Comparison of ENCODE assay signal across 11 cellular contexts in genomic region chr2:97267411-97268074, GRCh38.
DNase-seq lines count a peak whose midpoint lies in the region; ATAC-seq and TF ChIP-seq lines count a peak whose summit lies in the region.
"Had no signal": no experiment of that assay in that cellular context is flagged by ENCODE, and none has a peak within 500 bp of the region (broad histone marks: within the 10 kb centered on the region; RNA-seq: fewer than 3 reads in every experiment).

No MANE protein-coding gene starts in this region.

- no peaks in the 10 kb centered on the region for H3K9me2 ChIP-seq in PC-3 (replicated peaks; ENCODE audit: low read length)

- H3K4me1 ChIP-seq in DND-41 (ENCODE audit: insufficient read depth, low read length) (no peaks in the 10 kb centered on the region), PC-3 (ENCODE audit: insufficient read depth, low read length) (no peaks in the 10 kb centered on the region)

- H2AFZ ChIP-seq in DND-41 (ENCODE audit: low read depth, low read length) = no peak overlapping the region
- no peak overlapping the region for H2AFZ ChIP-seq in PC-3 (ENCODE audit: low read length)

- H3K79me2 ChIP-seq in DND-41 (ENCODE audit: insufficient read depth, low read length) = no peaks in the 10 kb centered on the region
- H3K79me2 ChIP-seq in PC-3 (ENCODE audit: low read length) = no peaks in the 10 kb centered on the region

- DNase-seq in DND-41 (peak; percentile 11), PC-3 (peak; percentile 1), fibroblast of gingiva (ENCODE audit: low read depth) (peak; percentile 1), pons (ENCODE audit: low spot score) (peak; percentile 0), NCI-H187 (lab: John Stamatoyannopoulos, UW) (no peak), DMS114 treated with DMSO at 0.1 percent for 48 hours (lab: John Stamatoyannopoulos, UW; ENCODE audit: unreplicated experiment) (no peak)
- no peak for DNase-seq in effector CD8-positive, alpha-beta T cell (lab: John Stamatoyannopoulos, UW)
- DNase-seq: DMS153, kidney glomerular epithelial cell had no signal

- POLR2A ChIA-PET in PC-3 (lab: Charles Lee; ENCODE audit: unreplicated experiment) = no interaction called here

- H3K4me2 ChIP-seq in DND-41 (ENCODE audit: insufficient read depth, low read length) (no peak overlapping the region), PC-3 (ENCODE audit: low read length) (no peak overlapping the region)

- TF ChIP-seq CTCF in DND-41 (IDR thresholded peaks at IDR 0.05; ENCODE audit: borderline replicate concordance, extremely low read depth, low read length, poor library complexity, severe bottlenecking) = no peak
- no peak for TF ChIP-seq CTCF in PC-3 (conservative IDR thresholded peaks at IDR 0.05; ENCODE audit: low read depth, low read length)

- no peak overlapping the region for H3K4me3 ChIP-seq in DND-41 (ENCODE audit: low read depth in 1 of 2, low read length in 2 of 2)
- no peak overlapping the region for H3K4me3 ChIP-seq in PC-3 (ENCODE audit: low read length)

- H4K20me1 ChIP-seq in DND-41 (ENCODE audit: insufficient read depth, low read length) (no peaks in the 10 kb centered on the region), PC-3 (ENCODE audit: low read length) (no peaks in the 10 kb centered on the region)

- no peak for ATAC-seq in DND-41 (ENCODE audit: insufficient read depth, low read depth)
- ATAC-seq in PC-3 = no peak
- no peak for ATAC-seq in GM21528 (IDR thresholded peaks at IDR 0.05; ENCODE audit: low FRiP score, unreplicated experiment)
- ATAC-seq: activated T-cell treated with anti-CD3 and anti-CD28 coated beads, Interleukin-2, amount 50 U/mL, for 72 hours had no signal

- H3K27ac ChIP-seq in DND-41 (ENCODE audit: low read length) = no peak overlapping the region
- H3K27ac ChIP-seq in PC-3 (ENCODE audit: low read length) = no peak overlapping the region

- H3K9ac ChIP-seq in DND-41 (ENCODE audit: low read depth, low read length) (no peak overlapping the region), PC-3 (ENCODE audit: low read length) (no peak overlapping the region)

- H3K36me3 ChIP-seq in DND-41 (ENCODE audit: insufficient read depth, low read length) (no peaks in the 10 kb centered on the region), PC-3 (ENCODE audit: low read depth, low read length) (no peaks in the 10 kb centered on the region)

- H3F3A ChIP-seq in PC-3 (ENCODE audit: low read length, unreplicated experiment) = no peaks in the 10 kb centered on the region

- BruUV-seq in PC-3 (replicated peaks; lab: Mats Ljungman, UMichigan) = no TSS peak

- intact Hi-C loops in PC-3 (cut with micrococcal nuclease) = no loop called here

- CTCF ChIA-PET in PC-3 (lab: Charles Lee) = no interaction called here

- H3K27me3 ChIP-seq in DND-41 (ENCODE audit: insufficient read depth, low read length, poor library complexity) (no peaks in the 10 kb centered on the region), PC-3 (ENCODE audit: low read length) (no peaks in the 10 kb centered on the region)

- no peaks in the 10 kb centered on the region for H3K9me3 ChIP-seq in DND-41 (ENCODE audit: insufficient read depth, low read length, severe bottlenecking)
- no peaks in the 10 kb centered on the region for H3K9me3 ChIP-seq in PC-3 (ENCODE audit: low read length)

Comparison
In these comparisons a context has a peak if more than half of its experiments do, and no peak if none do; other contexts are left out.
1. DNase-seq: peak in DND-41 (single experiment), PC-3 (single experiment), fibroblast of gingiva (single experiment) and pons (single experiment); none in effector CD8-positive, alpha-beta T cell (single experiment), NCI-H187 (0 of 2) and DMS114 treated with DMSO at 0.1 percent for 48 hours (single experiment).